Comparison of ENCODE assay signal across 20 cellular contexts in the genomic region with DNA sequence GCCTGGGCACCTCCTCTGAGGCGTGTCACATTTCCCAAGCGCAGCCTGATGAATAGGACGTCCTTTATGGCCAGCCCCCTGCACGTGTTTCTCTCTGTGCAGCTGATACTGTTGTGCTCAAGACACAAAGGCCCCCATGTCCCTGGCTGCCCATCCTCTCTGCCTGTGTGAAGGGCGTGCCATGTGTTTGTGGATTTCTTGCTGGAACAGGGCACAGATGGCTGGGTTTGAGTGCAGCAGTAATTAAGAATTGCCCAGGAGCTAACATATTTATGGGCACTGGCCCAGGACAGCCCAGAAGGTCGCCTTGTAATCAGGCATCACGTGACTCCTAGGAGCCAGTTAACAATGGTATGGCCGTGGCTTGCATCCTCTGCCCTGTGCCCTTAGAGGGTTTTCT.
DNase-seq lines count a peak whose midpoint lies in the region; ATAC-seq, FAIRE-seq and TF ChIP-seq lines count a peak whose summit lies in the region.
"Had no signal": no experiment of that assay in that cellular context is flagged by ENCODE, and none has a peak within 500 bp of the region (broad histone marks: within the 10 kb centered on the region; RNA-seq: fewer than 3 reads in every experiment).

No MANE protein-coding gene starts in this region.

- no peaks in the 10 kb centered on the region for H3K36me3 Mint-ChIP-seq in glutamatergic neuron (ENCODE audit: unreplicated experiment)
- H3K36me3 Mint-ChIP-seq in activated CD4-positive, alpha-beta memory T cell treated with anti-CD3 and anti-CD28 coated beads, Interleukin-2, amount 10 ng/mL, durations not matched to agents 7 days and 5 days (ENCODE audit: low read depth) = no peaks in the 10 kb centered on the region

- no peak overlapping the region for H3K4me2 ChIP-seq in DND-41 (ENCODE audit: insufficient read depth, low read length)

- CTCF ChIA-PET in activated CD4-positive, alpha-beta memory T cell treated with anti-CD3 and anti-CD28 coated beads, Interleukin-2, amount 10 ng/mL, durations not matched to agents 7 days and 5 days (lab: Charles Lee) = interaction anchor here (1.0 kb wide), 1 partner anchor 321 kb away, joined by 4 read pairs; no protein-coding TSS in a partner anchor

- no peak overlapping the region for H3K4me3 ChIP-seq in DND-41 (ENCODE audit: low read depth in 1 of 2, low read length in 2 of 2)
- H3K4me3 ChIP-seq: breast epithelium, pancreas, SJSA1 had no signal

- FAIRE-seq in frontal cortex (lab: Jason Lieb, UNC) = no peak
- FAIRE-seq: G401.6, pancreas had no signal

- peaks cover 12% of the 10 kb centered on the region for H3K9me3 Mint-ChIP-seq in glutamatergic neuron (ENCODE audit: unreplicated experiment)
- H3K9me3 Mint-ChIP-seq in activated CD4-positive, alpha-beta memory T cell treated with anti-CD3 and anti-CD28 coated beads, Interleukin-2, amount 10 ng/mL, durations not matched to agents 7 days and 5 days = no peaks in the 10 kb centered on the region

- TF ChIP-seq CTCF in DND-41 (IDR thresholded peaks at IDR 0.05; ENCODE audit: borderline replicate concordance, extremely low read depth, low read length, poor library complexity, severe bottlenecking) (no peak), glutamatergic neuron (IDR thresholded peaks at IDR 0.05; ENCODE audit: partially characterized antibody, unreplicated experiment) (no peak)

- DNase-seq in Ammon's horn (ENCODE audit: low spot score) (peak; percentile 54), DND-41 (no peak), NCI-H446 treated with DMSO at 0.1 percent for 48 hours (lab: John Stamatoyannopoulos, UW) (peak; percentile 91), glutamatergic neuron (no peak), frontal cortex (ENCODE audit: low spot score in 2 of 2) (no peak)
- DNase-seq in activated CD4-positive, alpha-beta memory T cell treated with anti-CD3 and anti-CD28 coated beads, Interleukin-2, amount 10 ng/mL, durations not matched to agents 7 days and 5 days = no peak
- DNase-seq in effector CD4-positive, alpha-beta T cell = no peak
- DNase-seq: activated effector memory CD4-positive, alpha-beta T cell treated with Interleukin-2 at 50 U/mL for 16 hours; Caco-2; Kasumi-1; NCI-H510A; OCI-M1; pancreas; stimulated activated CD4-positive, alpha-beta T cell treated with anti-CD3 and anti-CD28 coated beads, Interleukin-2, amount 100 ng/mL, for 24 hours; T1000 had no signal

- ATAC-seq in DND-41 (ENCODE audit: insufficient read depth, low read depth) (no peak), GM21390 (IDR thresholded peaks at IDR 0.05; ENCODE audit: unreplicated experiment) (no peak)
- ATAC-seq: esophagus mucosa, pancreas had no signal

- H2AFZ ChIP-seq in DND-41 (ENCODE audit: low read depth, low read length) = no peak overlapping the region

- peaks cover 28% of the 10 kb centered on the region for H3K4me1 ChIP-seq in DND-41 (ENCODE audit: insufficient read depth, low read length)
- H3K4me1 ChIP-seq: breast epithelium, pancreas had no signal

- peak overlapping the region; percentile 55 for H3K27ac ChIP-seq in DND-41 (ENCODE audit: low read length)
- H3K27ac ChIP-seq: breast epithelium, pancreas, SJSA1 had no signal

- peaks cover 96% of the 10 kb centered on the region for H3K36me3 ChIP-seq in DND-41 (ENCODE audit: insufficient read depth, low read length)
- H3K36me3 ChIP-seq: breast epithelium, pancreas, SJSA1 had no signal

- POLR2A ChIA-PET in activated CD4-positive, alpha-beta memory T cell treated with anti-CD3 and anti-CD28 coated beads, Interleukin-2, amount 10 ng/mL, durations not matched to agents 7 days and 5 days (lab: Charles Lee) = no interaction called here

- peak overlapping the region; percentile 4 for H3K4me3 Mint-ChIP-seq in glutamatergic neuron (ENCODE audit: unreplicated experiment)
- no peak overlapping the region for H3K4me3 Mint-ChIP-seq in activated CD4-positive, alpha-beta memory T cell treated with anti-CD3 and anti-CD28 coated beads, Interleukin-2, amount 10 ng/mL, durations not matched to agents 7 days and 5 days

- peaks cover 42% of the 10 kb centered on the region for H3K4me1 Mint-ChIP-seq in glutamatergic neuron (ENCODE audit: low read depth, unreplicated experiment)
- H3K4me1 Mint-ChIP-seq in activated CD4-positive, alpha-beta memory T cell treated with anti-CD3 and anti-CD28 coated beads, Interleukin-2, amount 10 ng/mL, durations not matched to agents 7 days and 5 days = no peaks in the 10 kb centered on the region

- H3K27ac Mint-ChIP-seq in glutamatergic neuron (ENCODE audit: unreplicated experiment) = peak overlapping the region; percentile 73
- no peak overlapping the region for H3K27ac Mint-ChIP-seq in activated CD4-positive, alpha-beta memory T cell treated with anti-CD3 and anti-CD28 coated beads, Interleukin-2, amount 10 ng/mL, durations not matched to agents 7 days and 5 days

- H3K79me2 ChIP-seq in DND-41 (ENCODE audit: insufficient read depth, low read length) = peaks cover 98% of the 10 kb centered on the region

- H4K20me1 ChIP-seq in DND-41 (ENCODE audit: insufficient read depth, low read length) = peaks cover 13% of the 10 kb centered on the region

- H3K9me3 ChIP-seq in DND-41 (ENCODE audit: insufficient read depth, low read length, severe bottlenecking) = no peaks in the 10 kb centered on the region
- H3K9me3 ChIP-seq: breast epithelium, Caco-2, pancreas, SJSA1 had no signal

- H3K27me3 ChIP-seq in DND-41 (ENCODE audit: insufficient read depth, low read length, poor library complexity) = no peaks in the 10 kb centered on the region
- H3K27me3 ChIP-seq: breast epithelium, pancreas, SJSA1 had no signal

- H3K27me3 Mint-ChIP-seq in glutamatergic neuron (ENCODE audit: unreplicated experiment) = peaks cover 6% of the 10 kb centered on the region
- H3K27me3 Mint-ChIP-seq in activated CD4-positive, alpha-beta memory T cell treated with anti-CD3 and anti-CD28 coated beads, Interleukin-2, amount 10 ng/mL, durations not matched to agents 7 days and 5 days = no peaks in the 10 kb centered on the region

- H3K9ac ChIP-seq in DND-41 (ENCODE audit: low read depth, low read length) = no peak overlapping the region

Comparison
In these comparisons a context has a peak if more than half of its experiments do, and no peak if none do; other contexts are left out.
1. DNase-seq: peak in Ammon's horn (single experiment) and NCI-H446 treated with DMSO at 0.1 percent for 48 hours (single experiment); none in DND-41 (single experiment), glutamatergic neuron (single experiment), activated CD4-positive, alpha-beta memory T cell treated with anti-CD3 and anti-CD28 coated beads, Interleukin-2, amount 10 ng/mL, durations not matched to agents 7 days and 5 days (single experiment), effector CD4-positive, alpha-beta T cell (single experiment) and frontal cortex (0 of 2).